Comparison of ENCODE assay signal across 22 cellular contexts in the genomic region with DNA sequence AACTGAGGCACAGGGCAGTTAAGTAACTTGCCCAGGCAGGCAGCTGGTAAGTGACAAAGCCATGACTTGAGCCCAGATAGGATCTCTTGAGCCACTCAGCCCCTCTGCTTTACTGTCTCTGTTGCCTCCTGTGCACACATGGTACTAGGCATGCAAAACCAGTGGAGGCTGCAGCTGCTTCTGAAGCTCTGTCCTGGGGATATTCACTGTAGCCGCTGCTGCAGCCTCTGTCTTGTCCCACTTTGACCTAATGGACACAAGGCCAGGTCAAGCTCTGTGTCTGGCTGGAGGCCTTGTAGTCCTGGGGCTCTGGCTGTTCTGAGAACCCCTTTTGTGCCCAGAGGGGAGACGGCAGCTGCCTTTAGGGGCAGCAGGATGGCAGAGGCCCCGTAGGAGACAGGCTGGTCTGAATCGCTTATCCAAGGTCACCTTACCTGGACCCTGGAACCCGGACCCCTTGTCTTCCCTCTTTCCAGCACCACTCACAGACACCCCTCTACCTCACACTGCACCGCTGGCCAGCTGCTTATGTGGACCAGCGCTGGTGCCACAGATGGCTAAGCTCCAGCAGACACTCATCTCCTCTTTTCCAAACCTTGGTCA. TPM values are rescaled to one million over a fixed set of nuclear protein-coding genes. Genes with fewer than 3 reads are reported as not detected.
DNase-seq lines count a peak whose midpoint lies in the region; ATAC-seq and TF ChIP-seq lines count a peak whose summit lies in the region.
"Had no signal": no experiment of that assay in that cellular context is flagged by ENCODE, and none has a peak within 500 bp of the region (broad histone marks: within the 10 kb centered on the region; RNA-seq: fewer than 3 reads in every experiment).

No MANE protein-coding gene starts in this region.

- H3K4me3 Mint-ChIP-seq in activated CD8-positive, alpha-beta memory T cell treated with anti-CD3 and anti-CD28 coated beads, Interleukin-2, amount 10 ng/mL, durations not matched to agents 7 days and 5 days, result no peak overlapping the region
- H3K4me3 Mint-ChIP-seq in CD4-positive, alpha-beta memory T cell, result no peak overlapping the region
- H3K4me3 Mint-ChIP-seq: GM23338, IgD-negative memory B cell had no signal

- H3K4me3 ChIP-seq in CD4-positive, alpha-beta memory T cell (ENCODE audit: low read length in 2 of 2), result no peak overlapping the region
- H3K4me3 ChIP-seq in esophagus muscularis mucosa (no peak overlapping the region), HAP-1 (no peak overlapping the region)
- H3K4me3 ChIP-seq: BLaER1, GM23338, MG63 had no signal

- in situ Hi-C loops in HAP-1 (cut with MboI; ENCODE audit: low sequenced_read_pairs), result loop anchor here (25.0 kb wide), 1 partner anchor 272 kb away; no protein-coding TSS in a partner anchor

- TF ChIP-seq CTCF in esophagus muscularis mucosa (IDR thresholded peaks at IDR 0.05), result no peak

- no peak overlapping the region for H3K27ac ChIP-seq in CD4-positive, alpha-beta memory T cell (ENCODE audit: low read depth, low read length)
- no peak overlapping the region for H3K27ac ChIP-seq in esophagus muscularis mucosa (replicated peaks in 1 of 4)
- H3K27ac ChIP-seq: BLaER1, RWPE1 had no signal

- no peaks in the 10 kb centered on the region for H3K9me3 Mint-ChIP-seq in activated CD8-positive, alpha-beta memory T cell treated with anti-CD3 and anti-CD28 coated beads, Interleukin-2, amount 10 ng/mL, durations not matched to agents 7 days and 5 days (ENCODE audit: low read depth)
- peaks cover 0 to 2% (median 0%) of the 10 kb centered on the region in 8 donors for H3K9me3 Mint-ChIP-seq in CD4-positive, alpha-beta memory T cell
- H3K9me3 Mint-ChIP-seq: GM23338, IgD-negative memory B cell had no signal

- WGBS in esophagus muscularis mucosa, result 88% methylated on average over 7 of the region's 7 CpGs

- CTCF ChIA-PET in activated CD8-positive, alpha-beta memory T cell treated with anti-CD3 and anti-CD28 coated beads, Interleukin-2, amount 10 ng/mL, durations not matched to agents 7 days and 5 days (lab: Charles Lee), result interaction anchor here (0.9 to 3.2 kb wide), 8 partner anchors 9 to 134 kb away, joined by 3 to 17 read pairs (median 7); no protein-coding TSS in a partner anchor
- CTCF ChIA-PET in CD4-positive, alpha-beta memory T cell (lab: Charles Lee; ENCODE audit: partially characterized antibody), result interaction anchor here (0.9 to 4.8 kb wide), 11 partner anchors 75 to 271 kb away, joined by 3 to 80 read pairs (median 4); no protein-coding TSS in a partner anchor

- peaks cover 20% of the 10 kb centered on the region for H3K4me1 ChIP-seq in CD4-positive, alpha-beta memory T cell (ENCODE audit: insufficient read depth, low read length)
- H3K4me1 ChIP-seq in esophagus muscularis mucosa (peaks cover 13 to 24% (median 22%) of the 10 kb centered on the region in 4 donors), HAP-1 (no peaks in the 10 kb centered on the region)

- no peak for ATAC-seq in activated CD8-positive, alpha-beta memory T cell treated with anti-CD3 and anti-CD28 coated beads, Interleukin-2, amount 10 ng/mL, durations not matched to agents 7 days and 5 days
- ATAC-seq in GM18498 (IDR thresholded peaks at IDR 0.05; ENCODE audit: unreplicated experiment), result no peak
- ATAC-seq: GM23338, PC-3 had no signal

- H3K27me3 Mint-ChIP-seq in activated CD8-positive, alpha-beta memory T cell treated with anti-CD3 and anti-CD28 coated beads, Interleukin-2, amount 10 ng/mL, durations not matched to agents 7 days and 5 days, result peaks cover 34% of the 10 kb centered on the region
- peaks cover 2 to 3% of the 10 kb centered on the region in 2 donors for H3K27me3 Mint-ChIP-seq in CD4-positive, alpha-beta memory T cell

- POLR2A ChIA-PET in CD4-positive, alpha-beta memory T cell (lab: Charles Lee; ENCODE audit: partially characterized antibody), result interaction anchor here (0.9 to 2.2 kb wide), 3 partner anchors 100 to 329 kb away, joined by 3 to 7 read pairs (median 3); partner anchors contain the start of gene SUPV3L1

- no peaks in the 10 kb centered on the region for H3K27me3 ChIP-seq in CD4-positive, alpha-beta memory T cell (ENCODE audit: insufficient read depth, low read length)
- H3K27me3 ChIP-seq in esophagus muscularis mucosa (no peaks in the 10 kb centered on the region), HAP-1 (ENCODE audit: low read depth) (no peaks in the 10 kb centered on the region)
- H3K27me3 ChIP-seq: BLaER1, MG63 had no signal

- intact Hi-C loops in CD4-positive, alpha-beta memory T cell (cut with micrococcal nuclease), result loop anchor here (2.0 to 5.0 kb wide), 3 partner anchors 122 to 552 kb away; partner anchors contain the start of genes DDX21 and FAM241B
- intact Hi-C loops in esophagus muscularis mucosa (cut with DNase I) (loop anchor here (1.0 kb wide), 1 partner anchor 82 kb away; no protein-coding TSS in a partner anchor), posterior vena cava (cut with DNase I) (loop anchor here (5.0 kb wide), 1 partner anchor 82 kb away; no protein-coding TSS in a partner anchor)

- DNase-seq in activated CD8-positive, alpha-beta memory T cell treated with anti-CD3 and anti-CD28 coated beads, Interleukin-2, amount 10 ng/mL, durations not matched to agents 7 days and 5 days, result peak; percentile 38
- no peak for DNase-seq in activated CD8-positive, alpha-beta memory T cell treated with anti-CD3 and anti-CD28 coated beads for 24 hours
- no peak for DNase-seq in CD4-positive, alpha-beta memory T cell
- DNase-seq in esophagus muscularis mucosa (ENCODE audit: extremely low spot score), result peak; percentile 62
- peak; percentile 67 for DNase-seq in posterior vena cava (ENCODE audit: low spot score)
- DNase-seq in hippocampal formation (lab: John Stamatoyannopoulos, UW), result no peak
- DNase-seq in HAP-1 (ENCODE audit: low spot score in 2 of 2), result no peak
- DNase-seq: DMS79 treated with DMSO at 0.1 percent for 48 hours, Kasumi-1, MG63, NCI-H1048, NCI-H1436, NCI-H1930, NCI-H345, NCI-H524 treated with DMSO at 0.1 percent for 48 hours, PC-3, SIG-M5 had no signal

- H3K9me3 ChIP-seq in CD4-positive, alpha-beta memory T cell (ENCODE audit: control insufficient read depth in 1 of 2, low read length in 2 of 2), result no peaks in the 10 kb centered on the region
- no peaks in the 10 kb centered on the region for H3K9me3 ChIP-seq in esophagus muscularis mucosa
- no peaks in the 10 kb centered on the region for H3K9me3 ChIP-seq in HAP-1
- H3K9me3 ChIP-seq: BLaER1, MG63 had no signal

- H3K4me1 Mint-ChIP-seq in activated CD8-positive, alpha-beta memory T cell treated with anti-CD3 and anti-CD28 coated beads, Interleukin-2, amount 10 ng/mL, durations not matched to agents 7 days and 5 days, result peaks cover 10% of the 10 kb centered on the region
- peaks cover 9 to 20% (median 14%) of the 10 kb centered on the region in 4 donors for H3K4me1 Mint-ChIP-seq in CD4-positive, alpha-beta memory T cell

- H3K36me3 Mint-ChIP-seq in activated CD8-positive, alpha-beta memory T cell treated with anti-CD3 and anti-CD28 coated beads, Interleukin-2, amount 10 ng/mL, durations not matched to agents 7 days and 5 days, result no peaks in the 10 kb centered on the region
- no peaks in the 10 kb centered on the region for H3K36me3 Mint-ChIP-seq in CD4-positive, alpha-beta memory T cell
- H3K36me3 Mint-ChIP-seq: IgD-negative memory B cell had no signal

- H3K27ac Mint-ChIP-seq in activated CD8-positive, alpha-beta memory T cell treated with anti-CD3 and anti-CD28 coated beads, Interleukin-2, amount 10 ng/mL, durations not matched to agents 7 days and 5 days, result no peak overlapping the region
- peak overlapping the region in 4 of 7 donors; percentile 51 to 84 (median 60) for H3K27ac Mint-ChIP-seq in CD4-positive, alpha-beta memory T cell
- H3K27ac Mint-ChIP-seq: GM23338, IgD-negative memory B cell had no signal

- TF ChIP-seq EP300 in esophagus muscularis mucosa (IDR thresholded peaks at IDR 0.05), result no peak

- no peaks in the 10 kb centered on the region for H3K36me3 ChIP-seq in CD4-positive, alpha-beta memory T cell (ENCODE audit: insufficient read depth, low read length)
- H3K36me3 ChIP-seq in esophagus muscularis mucosa (peaks cover 4 to 36% (median 16%) of the 10 kb centered on the region in 4 donors), HAP-1 (replicated peaks) (no peaks in the 10 kb centered on the region)
- H3K36me3 ChIP-seq: BLaER1, MG63 had no signal

- TF ChIP-seq POLR2A in esophagus muscularis mucosa (IDR thresholded peaks at IDR 0.05; ENCODE audit: low read depth), result no peak

RNA-seq across cellular contexts. Expression of gene TSPAN15, which starts 57.6 kb away (rescaled TPM):
- total RNA-seq in activated CD8-positive, alpha-beta memory T cell treated with anti-CD3 and anti-CD28 coated beads, Interleukin-2, amount 10 ng/mL, durations not matched to agents 7 days and 5 days, result 1 to 10 TPM; 2.5 to 4.2 TPM
- total RNA-seq in CD4-positive, alpha-beta memory T cell, result 1 to 10 TPM; 2.4 to 2.8 TPM
- polyA plus RNA-seq in CD4-positive, alpha-beta memory T cell, result 10 to 100 TPM; 15.9 to 18.1 TPM
- total RNA-seq in esophagus muscularis mucosa (10 to 100 TPM; 40.3 to 59.4 (median 53.5) TPM), posterior vena cava (10 to 100 TPM; 44.6 to 45.6 TPM)
- polyA plus RNA-seq: IgD-negative memory B cell had no signal

Comparison
In these comparisons a context has a peak if more than half of its experiments do, and no peak if none do; other contexts are left out.
1. DNase-seq: peak in activated CD8-positive, alpha-beta memory T cell treated with anti-CD3 and anti-CD28 coated beads, Interleukin-2, amount 10 ng/mL, durations not matched to agents 7 days and 5 days (single experiment), esophagus muscularis mucosa (single experiment) and posterior vena cava (single experiment); none in activated CD8-positive, alpha-beta memory T cell treated with anti-CD3 and anti-CD28 coated beads for 24 hours (single experiment), CD4-positive, alpha-beta memory T cell (0 of 5), hippocampal formation (0 of 2) and HAP-1 (0 of 2).
2. RNA of gene TSPAN15, which starts 57.6 kb away (total RNA-seq): 40.3 to 59.4 TPM in esophagus muscularis mucosa and 44.6 to 45.6 TPM in posterior vena cava; 2.5 to 4.2 TPM in activated CD8-positive, alpha-beta memory T cell treated with anti-CD3 and anti-CD28 coated beads, Interleukin-2, amount 10 ng/mL, durations not matched to agents 7 days and 5 days and 2.4 to 2.8 TPM in CD4-positive, alpha-beta memory T cell; every median in the first group is over 4 times any median in the second.